ENCODE assay signal across 8 cellular contexts in genomic region chrX:1682501-1682900, GRCh38.
A peak's percentile ranks its signal among the peaks of the same experiment; 100 is the strongest.
DNase-seq lines count a peak whose midpoint lies in the region; ATAC-seq and TF ChIP-seq lines count a peak whose summit lies in the region.
"Not testable (repeated sequence)": the region's sequence is repeated elsewhere in the genome, so short reads cannot be mapped to it uniquely, and the experiment has no call there.

No MANE protein-coding gene starts in this region.

- H3K4me3 ChIP-seq in OCI-LY7 (ENCODE audit: low read depth, low read length, poor library complexity, severe bottlenecking), result not testable (repeated sequence)

- H3K4me1 ChIP-seq in OCI-LY7 (ENCODE audit: insufficient read depth, low read length, poor library complexity, severe bottlenecking), result not testable (repeated sequence)

- not testable (repeated sequence) for H2AFZ ChIP-seq in OCI-LY7 (ENCODE audit: low read length)

- H4K20me1 ChIP-seq in OCI-LY7 (ENCODE audit: insufficient read depth, low read length), result not testable (repeated sequence)

- TSS peak; percentile 30 for BruUV-seq in OCI-LY7 (replicated peaks; lab: Mats Ljungman, UMichigan)

- CTCF ChIA-PET in OCI-LY7 (lab: Charles Lee; ENCODE audit: unreplicated experiment); activated CD4-positive, alpha-beta T cell treated with anti-CD3 and anti-CD28 coated beads, Interleukin-2, amount 10 ng/mL, durations not matched to agents 7 days and 5 days (lab: Charles Lee): not testable (repeated sequence)

- not testable (repeated sequence) for H3K9me3 ChIP-seq in OCI-LY7 (ENCODE audit: low read length)

- H3K27me3 Mint-ChIP-seq in CD14-positive monocyte (ENCODE audit: low read depth in 3 of 3); activated CD4-positive, alpha-beta T cell treated with anti-CD3 and anti-CD28 coated beads, Interleukin-2, amount 10 ng/mL, durations not matched to agents 7 days and 5 days; activated T-cell treated with anti-CD3 and anti-CD28 coated beads, Interleukin-2, amount 50 U/mL, for 24 hours; activated naive CD8-positive, alpha-beta T cell; endothelial cell (ENCODE audit: unreplicated experiment); natural killer cell treated with Interleukin-12 subunit alpha and Interleukin-12 subunit beta and Interleukin-15 and Interleukin-18, amount 100 ng/mL, for 72 hours; stimulated activated naive CD8-positive, alpha-beta T cell treated with anti-CD3 and anti-CD28 coated beads, Interleukin-15, Interleukin-2, amounts not matched to agents 100 ng/mL and 50 ng/mL, for 24 hours: not testable (repeated sequence)

- not testable (repeated sequence) for DNase-seq in CD14-positive monocyte (ENCODE audit: low spot score); OCI-LY7 (ENCODE audit: low spot score); activated CD4-positive, alpha-beta T cell treated with anti-CD3 and anti-CD28 coated beads, Interleukin-2, amount 10 ng/mL, durations not matched to agents 7 days and 5 days; activated T-cell treated with anti-CD3 and anti-CD28 coated beads, Interleukin-2, amount 50 U/mL, for 24 hours; endothelial cell (ENCODE audit: low spot score); natural killer cell treated with Interleukin-12 subunit alpha and Interleukin-12 subunit beta and Interleukin-15 and Interleukin-18, amount 100 ng/mL, for 72 hours (ENCODE audit: low spot score)

- POLR2A ChIA-PET in OCI-LY7 (lab: Charles Lee); activated CD4-positive, alpha-beta T cell treated with anti-CD3 and anti-CD28 coated beads, Interleukin-2, amount 10 ng/mL, durations not matched to agents 7 days and 5 days (lab: Charles Lee): not testable (repeated sequence)

- peaks cover 14% of the 10 kb centered on the region for H3K4me1 Mint-ChIP-seq in CD14-positive monocyte
- peaks cover 25% of the 10 kb centered on the region for H3K4me1 Mint-ChIP-seq in activated CD4-positive, alpha-beta T cell treated with anti-CD3 and anti-CD28 coated beads, Interleukin-2, amount 10 ng/mL, durations not matched to agents 7 days and 5 days
- H3K4me1 Mint-ChIP-seq in activated T-cell treated with anti-CD3 and anti-CD28 coated beads, Interleukin-2, amount 50 U/mL, for 24 hours (ENCODE audit: low read depth), result peaks cover 21% of the 10 kb centered on the region
- peaks cover 37% of the 10 kb centered on the region for H3K4me1 Mint-ChIP-seq in activated naive CD8-positive, alpha-beta T cell (ENCODE audit: low read depth)
- not testable (repeated sequence) for H3K4me1 Mint-ChIP-seq in endothelial cell (ENCODE audit: unreplicated experiment)
- peaks cover 31 to 40% of the 10 kb centered on the region in 2 donors for H3K4me1 Mint-ChIP-seq in natural killer cell treated with Interleukin-12 subunit alpha and Interleukin-12 subunit beta and Interleukin-15 and Interleukin-18, amount 100 ng/mL, for 72 hours (ENCODE audit: low read depth in 2 of 2)
- peaks cover 31% of the 10 kb centered on the region for H3K4me1 Mint-ChIP-seq in stimulated activated naive CD8-positive, alpha-beta T cell treated with anti-CD3 and anti-CD28 coated beads, Interleukin-15, Interleukin-2, amounts not matched to agents 100 ng/mL and 50 ng/mL, for 24 hours (ENCODE audit: low read depth)

- TF ChIP-seq CTCF in CD14-positive monocyte (IDR thresholded peaks at IDR 0.05); OCI-LY7 (conservative IDR thresholded peaks at IDR 0.05; ENCODE audit: low read length); endothelial cell (IDR thresholded peaks at IDR 0.05; ENCODE audit: unreplicated experiment): not testable (repeated sequence)

- intact Hi-C loops in CD14-positive monocyte (cut with micrococcal nuclease); OCI-LY7 (cut with micrococcal nuclease; ENCODE audit: unreplicated experiment): not testable (repeated sequence)

- not testable (repeated sequence) for H3K4me3 Mint-ChIP-seq in CD14-positive monocyte; activated T-cell treated with anti-CD3 and anti-CD28 coated beads, Interleukin-2, amount 50 U/mL, for 24 hours; activated naive CD8-positive, alpha-beta T cell; endothelial cell (ENCODE audit: unreplicated experiment); stimulated activated naive CD8-positive, alpha-beta T cell treated with anti-CD3 and anti-CD28 coated beads, Interleukin-15, Interleukin-2, amounts not matched to agents 100 ng/mL and 50 ng/mL, for 24 hours
- H3K4me3 Mint-ChIP-seq in activated CD4-positive, alpha-beta T cell treated with anti-CD3 and anti-CD28 coated beads, Interleukin-2, amount 10 ng/mL, durations not matched to agents 7 days and 5 days, result peak overlapping the region; percentile 55
- peak overlapping the region; percentile 70 for H3K4me3 Mint-ChIP-seq in natural killer cell treated with Interleukin-12 subunit alpha and Interleukin-12 subunit beta and Interleukin-15 and Interleukin-18, amount 100 ng/mL, for 72 hours

- H3K4me2 ChIP-seq in OCI-LY7 (ENCODE audit: low read length), result not testable (repeated sequence)

- not testable (repeated sequence) for ATAC-seq in natural killer cell treated with Interleukin-12 subunit alpha and Interleukin-12 subunit beta and Interleukin-15 and Interleukin-18, amount 100 ng/mL, for 72 hours

- not testable (repeated sequence) for H3K36me3 Mint-ChIP-seq in CD14-positive monocyte; endothelial cell (ENCODE audit: low read depth, unreplicated experiment); natural killer cell treated with Interleukin-12 subunit alpha and Interleukin-12 subunit beta and Interleukin-15 and Interleukin-18, amount 100 ng/mL, for 72 hours
- H3K36me3 Mint-ChIP-seq in activated CD4-positive, alpha-beta T cell treated with anti-CD3 and anti-CD28 coated beads, Interleukin-2, amount 10 ng/mL, durations not matched to agents 7 days and 5 days (ENCODE audit: low read depth), result peaks cover 27% of the 10 kb centered on the region
- H3K36me3 Mint-ChIP-seq in activated T-cell treated with anti-CD3 and anti-CD28 coated beads, Interleukin-2, amount 50 U/mL, for 24 hours (ENCODE audit: low read depth), result peaks cover 14% of the 10 kb centered on the region
- peaks cover 16% of the 10 kb centered on the region for H3K36me3 Mint-ChIP-seq in activated naive CD8-positive, alpha-beta T cell
- H3K36me3 Mint-ChIP-seq in stimulated activated naive CD8-positive, alpha-beta T cell treated with anti-CD3 and anti-CD28 coated beads, Interleukin-15, Interleukin-2, amounts not matched to agents 100 ng/mL and 50 ng/mL, for 24 hours (ENCODE audit: low read depth), result peaks cover 15% of the 10 kb centered on the region

- not testable (repeated sequence) for H3K9me2 ChIP-seq in OCI-LY7 (ENCODE audit: insufficient read depth, low read length)

- H3K79me2 ChIP-seq in OCI-LY7 (ENCODE audit: insufficient read depth, low read depth, low read length), result not testable (repeated sequence)

- H3K27ac Mint-ChIP-seq in CD14-positive monocyte (peak overlapping the region in 4 of 7 donors; percentile 14 to 86 (median 76)), endothelial cell (ENCODE audit: unreplicated experiment) (peak overlapping the region; percentile 45)
- H3K27ac Mint-ChIP-seq in activated CD4-positive, alpha-beta T cell treated with anti-CD3 and anti-CD28 coated beads, Interleukin-2, amount 10 ng/mL, durations not matched to agents 7 days and 5 days, result peak overlapping the region; percentile 86
- H3K27ac Mint-ChIP-seq in activated T-cell treated with anti-CD3 and anti-CD28 coated beads, Interleukin-2, amount 50 U/mL, for 24 hours, result peak overlapping the region; percentile 71
- H3K27ac Mint-ChIP-seq in activated naive CD8-positive, alpha-beta T cell, result peak overlapping the region; percentile 88
- peak overlapping the region; percentile 76 to 94 for H3K27ac Mint-ChIP-seq in natural killer cell treated with Interleukin-12 subunit alpha and Interleukin-12 subunit beta and Interleukin-15 and Interleukin-18, amount 100 ng/mL, for 72 hours
- H3K27ac Mint-ChIP-seq in stimulated activated naive CD8-positive, alpha-beta T cell treated with anti-CD3 and anti-CD28 coated beads, Interleukin-15, Interleukin-2, amounts not matched to agents 100 ng/mL and 50 ng/mL, for 24 hours, result peak overlapping the region; percentile 84

- H3K27ac ChIP-seq in OCI-LY7 (ENCODE audit: low read depth, low read length, poor library complexity, severe bottlenecking), result not testable (repeated sequence)

- not testable (repeated sequence) for H3K36me3 ChIP-seq in OCI-LY7 (ENCODE audit: insufficient read depth, low read length)

- not testable (repeated sequence) for H3K9me3 Mint-ChIP-seq in CD14-positive monocyte; activated CD4-positive, alpha-beta T cell treated with anti-CD3 and anti-CD28 coated beads, Interleukin-2, amount 10 ng/mL, durations not matched to agents 7 days and 5 days; activated T-cell treated with anti-CD3 and anti-CD28 coated beads, Interleukin-2, amount 50 U/mL, for 24 hours; activated naive CD8-positive, alpha-beta T cell (ENCODE audit: low read depth); endothelial cell (ENCODE audit: unreplicated experiment); natural killer cell treated with Interleukin-12 subunit alpha and Interleukin-12 subunit beta and Interleukin-15 and Interleukin-18, amount 100 ng/mL, for 72 hours
- H3K9me3 Mint-ChIP-seq in stimulated activated naive CD8-positive, alpha-beta T cell treated with anti-CD3 and anti-CD28 coated beads, Interleukin-15, Interleukin-2, amounts not matched to agents 100 ng/mL and 50 ng/mL, for 24 hours, result peaks cover 30% of the 10 kb centered on the region
